33 cellular contexts compared by ENCODE assay signal in the genomic region with DNA sequence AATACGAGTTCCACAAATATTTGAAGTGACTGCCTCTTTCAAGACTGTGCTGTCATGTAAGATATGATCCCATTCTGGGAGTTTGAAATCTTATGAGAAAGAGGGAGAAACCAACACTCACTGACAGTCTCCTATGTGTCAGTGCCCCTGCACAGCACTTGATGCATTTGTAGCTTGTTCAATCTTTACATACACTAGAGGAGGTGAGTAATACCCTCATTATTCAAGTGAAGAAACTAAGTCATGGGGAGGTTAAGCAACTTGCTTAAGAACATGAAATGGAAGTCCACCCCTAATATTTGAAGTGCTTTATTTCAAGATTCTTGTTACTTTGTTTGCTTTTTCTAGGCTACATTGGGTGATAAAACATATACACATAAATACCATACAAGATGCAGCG.
"Had no signal": no experiment of that assay in that cellular context is flagged by ENCODE, and none has a peak within 500 bp of the region (broad histone marks: within the 10 kb centered on the region; RNA-seq: fewer than 3 reads in every experiment).

No MANE protein-coding gene starts in this region.

- H3K4me1 Mint-ChIP-seq: activated B cell treated with CpG ODN at 0.5 μM for 24 hours; activated CD4-positive, alpha-beta T cell treated with anti-CD3 and anti-CD28 coated beads for 36 hours; activated CD4-positive, alpha-beta T cell treated with anti-CD3 and anti-CD28 coated beads, Interleukin-2, amount 10 ng/mL, durations not matched to agents 24 days and 14 days; activated naive CD4-positive, alpha-beta T cell treated with anti-CD3 and anti-CD28 coated beads, Interleukin-2, amount 10 ng/mL, durations not matched to agents 7 days and 5 days; T-helper 17 cell had no signal

- H3K36me3 ChIP-seq: brain microvascular endothelial cell, heart left ventricle, WERI-Rb-1 had no signal

- H3K4me3 ChIP-seq: heart left ventricle had no signal

- H3K27me3 Mint-ChIP-seq: activated B cell treated with CpG ODN at 0.5 μM for 24 hours; activated CD4-positive, alpha-beta memory T cell treated with anti-CD3 and anti-CD28 coated beads for 36 hours; activated CD4-positive, alpha-beta T cell treated with anti-CD3 and anti-CD28 coated beads for 36 hours; activated CD4-positive, alpha-beta T cell treated with anti-CD3 and anti-CD28 coated beads, Interleukin-2, amount 10 ng/mL, durations not matched to agents 24 days and 14 days; activated naive CD4-positive, alpha-beta T cell treated with anti-CD3 and anti-CD28 coated beads, Interleukin-2, amount 10 ng/mL, durations not matched to agents 7 days and 5 days; activated T-cell treated with anti-CD3 and anti-CD28 coated beads, Interleukin-2, amount 50 U/mL, for 24 hours; T-helper 17 cell had no signal

- DNase-seq: activated B cell treated with CpG ODN at 0.5 μM for 24 hours; activated CD4-positive, alpha-beta memory T cell treated with anti-CD3 and anti-CD28 coated beads for 36 hours; activated CD4-positive, alpha-beta T cell treated with anti-CD3 and anti-CD28 coated beads for 36 hours; activated CD4-positive, alpha-beta T cell treated with anti-CD3 and anti-CD28 coated beads, Interleukin-2, amount 10 ng/mL, durations not matched to agents 24 days and 14 days; activated CD4-positive, CD25-positive, alpha-beta regulatory T cell treated with anti-CD3 and anti-CD28 coated beads, Interleukin-2, amount 50 U/mL, for 72 hours; activated CD8-positive, alpha-beta memory T cell treated with anti-CD3 and anti-CD28 coated beads, Interleukin-2, amount 50 U/mL, for 48 hours; activated gamma-delta T cell; activated naive CD4-positive, alpha-beta T cell; activated naive CD4-positive, alpha-beta T cell treated with anti-CD3 and anti-CD28 coated beads, Interleukin-2, amount 10 ng/mL, durations not matched to agents 7 days and 5 days; activated naive CD8-positive, alpha-beta T cell treated with anti-CD3 and anti-CD28 coated beads, Interleukin-2, amount 10 ng/mL, durations not matched to agents 7 days and 5 days; activated T-cell treated with anti-CD3 and anti-CD28 coated beads for 4 hours; activated T-cell treated with anti-CD3 and anti-CD28 coated beads, Interleukin-2, amount 50 U/mL, for 24 hours; activated T-cell treated with anti-CD3 and anti-CD28 coated beads, Interleukin-2, amount 50 U/mL, for 72 hours; amniotic stem cell; anterior cingulate cortex; brain microvascular endothelial cell; caudate nucleus; cortex of kidney; effector CD8-positive, alpha-beta T cell; foreskin fibroblast; heart left ventricle; hypothalamus; T-helper 17 cell; T1000; WERI-Rb-1 had no signal

- H3K9me3 ChIP-seq: heart left ventricle had no signal

- H3K27ac ChIP-seq: brain microvascular endothelial cell, heart left ventricle, WERI-Rb-1 had no signal

- ATAC-seq: activated CD4-positive, alpha-beta T cell treated with anti-CD3 and anti-CD28 coated beads for 36 hours; activated naive CD4-positive, alpha-beta T cell treated with anti-CD3 and anti-CD28 coated beads, Interleukin-2, amount 50 U/mL, for 72 hours; activated T-cell treated with anti-CD3 and anti-CD28 coated beads, Interleukin-2, amount 50 U/mL, for 72 hours; esophagus mucosa; heart left ventricle; T-helper 17 cell had no signal

- H3K4me1 ChIP-seq: heart left ventricle had no signal

- H3K9me3 Mint-ChIP-seq: activated B cell treated with CpG ODN at 0.5 μM for 24 hours; activated CD4-positive, alpha-beta memory T cell treated with anti-CD3 and anti-CD28 coated beads for 36 hours; activated CD4-positive, alpha-beta T cell treated with anti-CD3 and anti-CD28 coated beads, Interleukin-2, amount 10 ng/mL, durations not matched to agents 24 days and 14 days; activated naive CD4-positive, alpha-beta T cell treated with anti-CD3 and anti-CD28 coated beads, Interleukin-2, amount 10 ng/mL, durations not matched to agents 7 days and 5 days; activated naive CD8-positive, alpha-beta T cell treated with anti-CD3 and anti-CD28 coated beads, Interleukin-2, amount 10 ng/mL, durations not matched to agents 7 days and 5 days; activated T-cell treated with anti-CD3 and anti-CD28 coated beads, Interleukin-2, amount 50 U/mL, for 24 hours; activated T-cell treated with anti-CD3 and anti-CD28 coated beads, Interleukin-2, amount 50 U/mL, for 72 hours; T-helper 2 cell treated with Interferon-gamma antibody and Interleukin-4, amounts not matched to agents 5 μg/mL and 100 μg/mL, for 36 hours had no signal

- FAIRE-seq: astrocyte, colon, endometrium, endothelial cell of umbilical vein, frontal cortex had no signal

- H3K36me3 Mint-ChIP-seq: activated CD4-positive, alpha-beta memory T cell treated with anti-CD3 and anti-CD28 coated beads for 36 hours; activated naive CD4-positive, alpha-beta T cell treated with anti-CD3 and anti-CD28 coated beads, Interleukin-2, amount 10 ng/mL, durations not matched to agents 7 days and 5 days; activated naive CD4-positive, alpha-beta T cell treated with anti-CD3 and anti-CD28 coated beads, Interleukin-2, amount 50 U/mL, for 72 hours; activated naive CD8-positive, alpha-beta T cell treated with anti-CD3 and anti-CD28 coated beads, Interleukin-2, amount 10 ng/mL, durations not matched to agents 7 days and 5 days had no signal

- H3K27ac Mint-ChIP-seq: activated B cell treated with CpG ODN at 0.5 μM for 24 hours; activated CD4-positive, alpha-beta memory T cell treated with anti-CD3 and anti-CD28 coated beads for 36 hours; activated CD4-positive, alpha-beta T cell treated with anti-CD3 and anti-CD28 coated beads for 36 hours; activated CD4-positive, alpha-beta T cell treated with anti-CD3 and anti-CD28 coated beads, Interleukin-2, amount 10 ng/mL, durations not matched to agents 24 days and 14 days; activated naive CD4-positive, alpha-beta T cell treated with anti-CD3 and anti-CD28 coated beads, Interleukin-2, amount 10 ng/mL, durations not matched to agents 7 days and 5 days; activated naive CD4-positive, alpha-beta T cell treated with anti-CD3 and anti-CD28 coated beads, Interleukin-2, amount 50 U/mL, for 72 hours; activated naive CD8-positive, alpha-beta T cell treated with anti-CD3 and anti-CD28 coated beads, Interleukin-2, amount 10 ng/mL, durations not matched to agents 7 days and 5 days; activated T-cell treated with anti-CD3 and anti-CD28 coated beads, Interleukin-2, amount 50 U/mL, for 24 hours; activated T-cell treated with anti-CD3 and anti-CD28 coated beads, Interleukin-2, amount 50 U/mL, for 72 hours; T-helper 17 cell; T-helper 2 cell treated with Interferon-gamma antibody and Interleukin-4, amounts not matched to agents 5 μg/mL and 100 μg/mL, for 36 hours had no signal

- H3K27me3 ChIP-seq: brain microvascular endothelial cell, heart left ventricle had no signal

- H3K4me3 Mint-ChIP-seq: activated B cell treated with CpG ODN at 0.5 μM for 24 hours; activated CD4-positive, alpha-beta memory T cell treated with anti-CD3 and anti-CD28 coated beads for 36 hours; activated CD4-positive, alpha-beta T cell treated with anti-CD3 and anti-CD28 coated beads for 36 hours; activated CD4-positive, alpha-beta T cell treated with anti-CD3 and anti-CD28 coated beads, Interleukin-2, amount 10 ng/mL, durations not matched to agents 24 days and 14 days; activated naive CD4-positive, alpha-beta T cell treated with anti-CD3 and anti-CD28 coated beads, Interleukin-2, amount 10 ng/mL, durations not matched to agents 7 days and 5 days; activated naive CD8-positive, alpha-beta T cell treated with anti-CD3 and anti-CD28 coated beads, Interleukin-2, amount 10 ng/mL, durations not matched to agents 7 days and 5 days; activated T-cell treated with anti-CD3 and anti-CD28 coated beads, Interleukin-2, amount 50 U/mL, for 24 hours; activated T-cell treated with anti-CD3 and anti-CD28 coated beads, Interleukin-2, amount 50 U/mL, for 72 hours; T-helper 17 cell; T-helper 2 cell treated with Interferon-gamma antibody and Interleukin-4, amounts not matched to agents 5 μg/mL and 100 μg/mL, for 36 hours had no signal
